ENCODE assay signal across 1 cellular context in the genomic region with DNA sequence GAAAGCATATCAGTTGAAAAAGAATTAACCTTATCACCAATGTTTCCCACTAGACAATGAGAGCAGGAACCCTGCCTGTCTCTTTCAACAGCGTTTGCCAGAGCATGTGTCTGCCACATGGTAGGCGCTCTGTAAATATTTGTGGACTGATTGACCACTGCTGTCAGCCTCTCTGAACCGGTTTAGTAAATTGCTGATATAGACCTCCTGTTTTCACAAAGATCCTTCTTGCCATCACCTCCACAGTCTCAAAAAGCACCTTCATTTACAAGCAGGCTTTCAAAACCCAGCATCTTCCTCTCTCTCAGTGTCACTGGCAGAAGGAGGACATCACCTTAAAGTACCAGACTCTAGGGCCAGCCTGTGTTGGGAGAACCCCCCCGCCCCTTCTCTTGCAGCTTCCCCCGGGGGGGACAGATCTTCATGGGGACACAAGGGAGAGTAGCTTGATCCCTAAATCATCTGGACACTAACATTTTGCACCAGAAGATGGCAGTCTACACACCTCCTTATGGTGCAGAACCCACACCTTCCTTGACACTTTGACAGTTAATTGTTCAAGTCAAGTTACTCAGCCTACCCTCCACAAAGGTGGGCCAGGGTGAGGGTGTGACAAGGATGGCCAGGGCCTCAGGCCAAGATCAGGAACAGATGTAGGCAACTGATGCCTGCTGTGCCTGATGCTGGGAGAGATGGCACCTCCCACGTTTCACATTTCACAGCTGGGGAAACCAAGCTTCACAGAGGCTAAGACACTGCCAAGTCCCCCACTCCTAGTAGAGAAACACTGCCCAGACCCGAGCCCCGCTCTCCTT.
TF ChIP-seq lines count a peak whose summit lies in the region.

No MANE protein-coding gene starts in this region.

TF ChIP-seq in A549, 52 proteins besides CTCF, POLR2A, EP300 and RAD21 (continued from another document):
- TF ChIP-seq, protein P1, sequence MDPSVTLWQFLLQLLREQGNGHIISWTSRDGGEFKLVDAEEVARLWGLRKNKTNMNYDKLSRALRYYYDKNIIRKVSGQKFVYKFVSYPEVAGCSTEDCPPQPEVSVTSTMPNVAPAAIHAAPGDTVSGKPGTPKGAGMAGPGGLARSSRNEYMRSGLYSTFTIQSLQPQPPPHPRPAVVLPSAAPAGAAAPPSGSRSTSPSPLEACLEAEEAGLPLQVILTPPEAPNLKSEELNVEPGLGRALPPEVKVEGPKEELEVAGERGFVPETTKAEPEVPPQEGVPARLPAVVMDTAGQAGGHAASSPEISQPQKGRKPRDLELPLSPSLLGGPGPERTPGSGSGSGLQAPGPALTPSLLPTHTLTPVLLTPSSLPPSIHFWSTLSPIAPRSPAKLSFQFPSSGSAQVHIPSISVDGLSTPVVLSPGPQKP (IDR thresholded peaks at IDR 0.05; ENCODE audit: low read depth, low read length): no peak
